1 cellular context compared by ENCODE assay signal in the genomic region with DNA sequence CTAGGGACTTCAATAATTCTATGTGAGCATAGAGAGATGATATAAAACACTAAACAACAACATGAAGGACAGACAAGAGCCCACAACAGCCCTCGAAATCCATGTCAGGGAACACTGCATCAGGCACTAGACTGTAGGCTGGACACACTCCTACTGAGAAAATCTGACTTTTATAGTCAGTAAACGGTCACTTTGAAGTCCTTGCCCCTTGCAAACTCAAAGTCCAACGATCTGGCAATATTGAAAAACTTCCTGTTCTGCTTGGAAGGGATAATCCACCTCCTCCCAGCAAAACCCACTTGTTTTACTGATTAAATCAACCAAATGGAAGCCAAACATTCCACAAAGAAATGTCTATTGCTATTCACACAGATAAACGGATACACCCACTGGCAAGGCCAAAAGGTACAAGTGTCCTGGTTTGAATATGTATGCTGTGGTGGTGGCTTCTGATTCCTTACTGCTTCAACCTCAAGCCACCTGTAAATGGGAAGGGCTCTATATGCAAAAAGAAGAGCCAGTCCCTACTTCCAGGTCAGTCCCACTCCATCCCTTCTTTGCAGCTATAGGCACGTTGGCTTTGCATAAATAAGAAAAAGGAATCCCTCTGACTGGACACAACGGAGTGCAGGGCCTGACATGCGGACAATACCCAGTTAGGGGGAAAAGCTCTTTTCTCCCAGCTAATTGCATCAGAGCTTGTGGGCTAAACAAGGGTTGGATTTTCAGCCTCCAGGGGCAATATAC.
TF ChIP-seq lines count a peak whose summit lies in the region.

No MANE protein-coding gene starts in this region.

TF ChIP-seq in HepG2, 621 proteins besides CTCF, POLR2A, EP300 and RAD21 (continued from another document and continues in another):
- TF ChIP-seq ZSCAN31 (CRISPR knock-in tag; IDR thresholded peaks at IDR 0.05; ENCODE audit: low read depth) (peak; percentile 89; the same call in 1 of the 2 replicates), XBP1 (CRISPR knock-in tag; IDR thresholded peaks at IDR 0.05) (no peak), MAFG (CRISPR knock-in tag; IDR thresholded peaks at IDR 0.05) (no peak), ZNF556 (CRISPR knock-in tag; IDR thresholded peaks at IDR 0.05; ENCODE audit: borderline replicate concordance) (peak; percentile 35; the same call in 1 of the 2 replicates), MAX (IDR thresholded peaks at IDR 0.05) (peak; percentile 57), GPN1 (CRISPR knock-in tag; IDR thresholded peaks at IDR 0.05; ENCODE audit: borderline replicate concordance) (no peak), E2F5 (CRISPR knock-in tag; conservative IDR thresholded peaks at IDR 0.05) (no peak), ZNF557 (CRISPR knock-in tag; IDR thresholded peaks at IDR 0.05) (no peak), AFF4 (CRISPR knock-in tag; IDR thresholded peaks at IDR 0.05) (no peak; the same call in 1 of the 2 replicates), CBFB (CRISPR knock-in tag; IDR thresholded peaks at IDR 0.05) (peak; percentile 44; the same call in 1 of the 2 replicates), ELF1 (CRISPR knock-in tag; IDR thresholded peaks at IDR 0.05) (peak; percentile 55), SP2 (CRISPR knock-in tag; IDR thresholded peaks at IDR 0.05) (no peak), UBTF (CRISPR knock-in tag; IDR thresholded peaks at IDR 0.05) (no peak), FOXM1 (CRISPR knock-in tag; IDR thresholded peaks at IDR 0.05) (no peak), HNRNPL (IDR thresholded peaks at IDR 0.05; ENCODE audit: low read depth, low read length) (no peak), MAFK (conservative IDR thresholded peaks at IDR 0.05 in 1 of 2, IDR thresholded peaks at IDR 0.05 in 1 of 2; ENCODE audit: low read length in 2 of 2) (0 out of 4 replicates have a peak, but pooled peaks of 1 of the 2 experiments have one; percentile 3), RFXAP (CRISPR knock-in tag; IDR thresholded peaks at IDR 0.05; ENCODE audit: borderline replicate concordance) (no peak), STAT6 (CRISPR knock-in tag; IDR thresholded peaks at IDR 0.05; ENCODE audit: borderline replicate concordance) (0 out of 2 replicates have a peak, but pooled peaks have one; percentile 79), HMG20B (CRISPR knock-in tag; conservative IDR thresholded peaks at IDR 0.05) (peak; percentile 38; the same call in 1 of the 2 replicates), PITX1 (CRISPR knock-in tag; IDR thresholded peaks at IDR 0.05) (peak; percentile 94), MTF2 (CRISPR knock-in tag; IDR thresholded peaks at IDR 0.05; ENCODE audit: borderline replicate concordance) (no peak), ZBTB21 (CRISPR knock-in tag; IDR thresholded peaks at IDR 0.05) (no peak), GLI4 (CRISPR knock-in tag; IDR thresholded peaks at IDR 0.05; ENCODE audit: borderline replicate concordance) (no peak), ZFP90 (CRISPR knock-in tag; IDR thresholded peaks at IDR 0.05; ENCODE audit: borderline replicate concordance) (no peak; the same call in 1 of the 2 replicates), ZNF441 (CRISPR knock-in tag; IDR thresholded peaks at IDR 0.05; ENCODE audit: borderline replicate concordance) (no peak), IRF1 (CRISPR knock-in tag; IDR thresholded peaks at IDR 0.05; ENCODE audit: low read depth) (no peak), DPF2 (CRISPR knock-in tag; IDR thresholded peaks at IDR 0.05; ENCODE audit: borderline replicate concordance, low read depth) (peak; percentile 90), FOXO1 (CRISPR knock-in tag; IDR thresholded peaks at IDR 0.05) (peak; percentile 90), BCL6 (CRISPR knock-in tag; IDR thresholded peaks at IDR 0.05) (peak; percentile 76), CEBPB (IDR thresholded peaks at IDR 0.05; ENCODE audit: borderline replicate concordance, low read depth, low read length) (peak; percentile 47; the same call in 1 of the 2 replicates)
- TF ChIP-seq, protein P1, sequence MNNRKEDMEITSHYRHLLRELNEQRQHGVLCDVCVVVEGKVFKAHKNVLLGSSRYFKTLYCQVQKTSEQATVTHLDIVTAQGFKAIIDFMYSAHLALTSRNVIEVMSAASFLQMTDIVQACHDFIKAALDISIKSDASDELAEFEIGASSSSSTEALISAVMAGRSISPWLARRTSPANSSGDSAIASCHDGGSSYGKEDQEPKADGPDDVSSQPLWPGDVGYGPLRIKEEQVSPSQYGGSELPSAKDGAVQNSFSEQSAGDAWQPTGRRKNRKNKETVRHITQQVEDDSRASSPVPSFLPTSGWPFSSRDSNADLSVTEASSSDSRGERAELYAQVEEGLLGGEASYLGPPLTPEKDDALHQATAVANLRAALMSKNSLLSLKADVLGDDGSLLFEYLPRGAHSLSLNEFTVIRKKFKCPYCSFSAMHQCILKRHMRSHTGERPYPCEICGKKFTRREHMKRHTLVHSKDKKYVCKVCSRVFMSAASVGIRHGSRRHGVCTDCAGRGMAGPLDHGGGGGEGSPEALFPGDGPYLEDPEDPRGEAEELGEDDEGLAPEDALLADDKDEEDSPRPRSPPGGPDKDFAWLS (CRISPR knock-in tag; IDR thresholded peaks at IDR 0.05; ENCODE audit: borderline replicate concordance) = no peak
- TF ChIP-seq, protein P2, sequence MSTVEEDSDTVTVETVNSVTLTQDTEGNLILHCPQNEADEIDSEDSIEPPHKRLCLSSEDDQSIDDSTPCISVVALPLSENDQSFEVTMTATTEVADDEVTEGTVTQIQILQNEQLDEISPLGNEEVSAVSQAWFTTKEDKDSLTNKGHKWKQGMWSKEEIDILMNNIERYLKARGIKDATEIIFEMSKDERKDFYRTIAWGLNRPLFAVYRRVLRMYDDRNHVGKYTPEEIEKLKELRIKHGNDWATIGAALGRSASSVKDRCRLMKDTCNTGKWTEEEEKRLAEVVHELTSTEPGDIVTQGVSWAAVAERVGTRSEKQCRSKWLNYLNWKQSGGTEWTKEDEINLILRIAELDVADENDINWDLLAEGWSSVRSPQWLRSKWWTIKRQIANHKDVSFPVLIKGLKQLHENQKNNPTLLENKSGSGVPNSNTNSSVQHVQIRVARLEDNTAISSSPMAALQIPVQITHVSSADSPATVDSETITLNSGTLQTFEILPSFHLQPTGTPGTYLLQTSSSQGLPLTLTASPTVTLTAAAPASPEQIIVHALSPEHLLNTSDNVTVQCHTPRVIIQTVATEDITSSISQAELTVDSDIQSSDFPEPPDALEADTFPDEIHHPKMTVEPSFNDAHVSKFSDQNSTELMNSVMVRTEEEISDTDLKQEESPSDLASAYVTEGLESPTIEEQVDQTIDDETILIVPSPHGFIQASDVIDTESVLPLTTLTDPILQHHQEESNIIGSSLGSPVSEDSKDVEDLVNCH (CRISPR knock-in tag; IDR thresholded peaks at IDR 0.05) = no peak
- TF ChIP-seq, protein P3, sequence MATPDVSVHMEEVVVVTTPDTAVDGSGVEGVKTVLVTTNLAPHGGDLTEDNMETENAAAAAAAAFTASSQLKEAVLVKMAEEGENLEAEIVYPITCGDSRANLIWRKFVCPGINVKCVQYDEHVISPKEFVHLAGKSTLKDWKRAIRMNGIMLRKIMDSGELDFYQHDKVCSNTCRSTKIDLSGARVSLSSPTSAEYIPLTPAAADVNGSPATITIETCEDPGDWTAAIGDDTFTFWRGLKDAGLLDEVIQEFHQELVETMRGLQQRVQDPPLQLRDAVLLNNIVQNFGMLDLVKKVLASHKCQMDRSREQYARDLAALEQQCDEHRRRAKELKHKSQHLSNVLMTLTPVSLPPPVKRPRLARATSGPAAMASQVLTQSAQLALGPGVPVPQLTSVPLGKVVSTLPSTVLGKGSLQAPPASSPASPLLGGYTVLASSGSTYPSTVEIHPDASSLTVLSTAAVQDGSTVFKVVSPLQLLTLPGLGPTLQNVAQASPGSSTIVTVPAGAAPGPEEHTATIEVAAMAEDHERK (CRISPR knock-in tag; IDR thresholded peaks at IDR 0.05; ENCODE audit: low read depth) = no peak
- TF ChIP-seq, protein P4, sequence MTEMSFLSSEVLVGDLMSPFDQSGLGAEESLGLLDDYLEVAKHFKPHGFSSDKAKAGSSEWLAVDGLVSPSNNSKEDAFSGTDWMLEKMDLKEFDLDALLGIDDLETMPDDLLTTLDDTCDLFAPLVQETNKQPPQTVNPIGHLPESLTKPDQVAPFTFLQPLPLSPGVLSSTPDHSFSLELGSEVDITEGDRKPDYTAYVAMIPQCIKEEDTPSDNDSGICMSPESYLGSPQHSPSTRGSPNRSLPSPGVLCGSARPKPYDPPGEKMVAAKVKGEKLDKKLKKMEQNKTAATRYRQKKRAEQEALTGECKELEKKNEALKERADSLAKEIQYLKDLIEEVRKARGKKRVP (CRISPR knock-in tag; IDR thresholded peaks at IDR 0.05) = peak in 1 of 2 experiments; percentile 45; a peak in 2 of 4 replicates
